1 cellular context compared by ENCODE assay signal in the genomic region with DNA sequence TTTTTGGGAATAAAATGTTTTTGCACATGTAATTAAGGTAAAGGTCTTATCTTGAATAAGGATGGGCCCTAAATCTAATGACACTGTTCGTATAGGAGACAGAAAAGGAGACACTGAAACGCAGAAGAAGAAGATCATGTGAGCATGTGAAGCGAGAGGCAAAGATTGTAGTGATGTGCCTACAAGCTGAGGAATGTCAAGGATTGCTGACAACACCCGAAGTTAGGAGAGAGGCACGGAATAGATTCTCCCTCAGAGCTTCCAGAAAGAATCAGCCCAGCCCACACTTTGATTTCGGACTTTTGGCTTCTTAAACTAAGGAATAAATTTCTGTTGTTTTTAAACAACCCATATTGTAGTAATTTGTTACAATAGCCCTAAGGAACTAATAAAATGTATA.
TF ChIP-seq lines count a peak whose summit lies in the region.

No MANE protein-coding gene starts in this region.

TF ChIP-seq in IMR-90, 13 proteins besides CTCF, POLR2A, EP300 and RAD21:
- no peak for TF ChIP-seq MXI1 (IDR thresholded peaks at IDR 0.05; ENCODE audit: borderline replicate concordance, low read depth, low read length)
- TF ChIP-seq, protein P1, sequence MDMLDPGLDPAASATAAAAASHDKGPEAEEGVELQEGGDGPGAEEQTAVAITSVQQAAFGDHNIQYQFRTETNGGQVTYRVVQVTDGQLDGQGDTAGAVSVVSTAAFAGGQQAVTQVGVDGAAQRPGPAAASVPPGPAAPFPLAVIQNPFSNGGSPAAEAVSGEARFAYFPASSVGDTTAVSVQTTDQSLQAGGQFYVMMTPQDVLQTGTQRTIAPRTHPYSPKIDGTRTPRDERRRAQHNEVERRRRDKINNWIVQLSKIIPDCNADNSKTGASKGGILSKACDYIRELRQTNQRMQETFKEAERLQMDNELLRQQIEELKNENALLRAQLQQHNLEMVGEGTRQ (IDR thresholded peaks at IDR 0.05; ENCODE audit: low read depth, low read length) = no peak
- TF ChIP-seq, protein P2, sequence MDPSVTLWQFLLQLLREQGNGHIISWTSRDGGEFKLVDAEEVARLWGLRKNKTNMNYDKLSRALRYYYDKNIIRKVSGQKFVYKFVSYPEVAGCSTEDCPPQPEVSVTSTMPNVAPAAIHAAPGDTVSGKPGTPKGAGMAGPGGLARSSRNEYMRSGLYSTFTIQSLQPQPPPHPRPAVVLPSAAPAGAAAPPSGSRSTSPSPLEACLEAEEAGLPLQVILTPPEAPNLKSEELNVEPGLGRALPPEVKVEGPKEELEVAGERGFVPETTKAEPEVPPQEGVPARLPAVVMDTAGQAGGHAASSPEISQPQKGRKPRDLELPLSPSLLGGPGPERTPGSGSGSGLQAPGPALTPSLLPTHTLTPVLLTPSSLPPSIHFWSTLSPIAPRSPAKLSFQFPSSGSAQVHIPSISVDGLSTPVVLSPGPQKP (IDR thresholded peaks at IDR 0.05; ENCODE audit: borderline replicate concordance, low read depth, low read length) = no peak
- no peak for TF ChIP-seq CEBPB (IDR thresholded peaks at IDR 0.05; ENCODE audit: low read depth, low read length)
- no peak for TF ChIP-seq MAFK (IDR thresholded peaks at IDR 0.05; ENCODE audit: low read depth, low read length)
- TF ChIP-seq RFX5 (IDR thresholded peaks at IDR 0.05; ENCODE audit: low read depth, low read length) = no peak
- TF ChIP-seq MAZ (IDR thresholded peaks at IDR 0.05; ENCODE audit: borderline replicate concordance, low read depth, low read length) = no peak
- no peak for TF ChIP-seq CHD1 (IDR thresholded peaks at IDR 0.05; ENCODE audit: low read depth, low read length)
- no peak for TF ChIP-seq RCOR1 (IDR thresholded peaks at IDR 0.05; ENCODE audit: insufficient replicate concordance, low read length)
- TF ChIP-seq NFE2L2 (IDR thresholded peaks at IDR 0.05; ENCODE audit: low read depth, low read length) = no peak
- no peak for TF ChIP-seq BHLHE40 (IDR thresholded peaks at IDR 0.05; ENCODE audit: low read depth, low read length)
- TF ChIP-seq SMC3 (IDR thresholded peaks at IDR 0.05; ENCODE audit: low read depth, low read length) = no peak
- TF ChIP-seq FOS (IDR thresholded peaks at IDR 0.05; ENCODE audit: low read depth, low read length) = no peak
